ENCODE assay signal across 16 cellular contexts in the genomic region with DNA sequence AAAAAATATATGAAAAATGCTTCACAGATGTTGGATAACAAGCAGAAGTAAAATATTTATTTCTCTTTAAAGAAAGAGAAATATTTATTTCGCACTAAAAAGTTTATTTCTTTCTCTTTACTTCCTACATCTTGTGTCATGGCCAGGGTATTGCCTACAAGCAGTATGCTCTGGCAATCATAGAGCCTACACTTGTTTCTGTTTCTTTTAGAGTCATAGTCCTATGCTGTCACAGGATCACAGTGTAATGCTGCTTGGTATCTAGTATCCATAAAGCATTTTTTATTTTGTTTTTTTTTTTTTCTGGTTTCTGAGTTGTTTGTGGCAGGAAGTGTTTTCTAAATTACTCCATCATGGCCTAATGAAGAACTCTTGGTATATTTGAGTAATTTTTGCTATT.
DNase-seq lines count a peak whose midpoint lies in the region; ATAC-seq lines count a peak whose summit lies in the region.
"Had no signal": no experiment of that assay in that cellular context is flagged by ENCODE, and none has a peak within 500 bp of the region (broad histone marks: within the 10 kb centered on the region; RNA-seq: fewer than 3 reads in every experiment).

No MANE protein-coding gene starts in this region.

- ATAC-seq in GM18870 (IDR thresholded peaks at IDR 0.05; ENCODE audit: unreplicated experiment) (peak; percentile 60), HG02610 (IDR thresholded peaks at IDR 0.05; ENCODE audit: unreplicated experiment) (peak; percentile 91), HG03442 (IDR thresholded peaks at IDR 0.05; ENCODE audit: unreplicated experiment) (peak; percentile 89)
- ATAC-seq: activated T-cell treated with anti-CD3 and anti-CD28 coated beads, Interleukin-2, amount 50 U/mL, for 4 hours; effector memory CD8-positive, alpha-beta T cell; Right ventricle myocardium inferior had no signal

- DNase-seq in stimulated activated CD4-positive, alpha-beta T cell treated with anti-CD3 and anti-CD28 coated beads, Interleukin-4, amount 100 ng/mL, for 24 hours = no peak
- DNase-seq in GDM1 (lab: John Stamatoyannopoulos, UW) (no peak), mucosa of gallbladder (ENCODE audit: low spot score) (no peak), glomerular visceral epithelial cell (ENCODE audit: extremely low spot score) (no peak)
- DNase-seq: activated CD4-positive, alpha-beta T cell treated with anti-CD3 and anti-CD28 coated beads, Interleukin-2, amount 10 ng/mL, durations not matched to agents 24 days and 14 days; activated T-cell treated with anti-CD3 and anti-CD28 coated beads, Interleukin-2, amount 50 U/mL, for 4 hours; central memory CD4-positive, alpha-beta T cell; DMS53; effector memory CD8-positive, alpha-beta T cell; naive B cell; NCI-H1092; NCI-H2107 had no signal
